In genomic region chr11:66639066-66639813, GRCh38 we compare ENCODE assay signal across 8 cellular contexts. TPM values are rescaled to one million over a fixed set of nuclear protein-coding genes. Genes with fewer than 3 reads are reported as not detected.
A peak's percentile ranks its signal among the peaks of the same experiment; 100 is the strongest.
DNase-seq lines count a peak whose midpoint lies in the region; ATAC-seq lines count a peak whose summit lies in the region.

No MANE protein-coding gene starts in this region.

- no peaks in the 10 kb centered on the region for H3K9me3 ChIP-seq in GM23248 (ENCODE audit: low read depth)
- no peaks in the 10 kb centered on the region for H3K9me3 ChIP-seq in endocrine pancreas (ENCODE audit: control insufficient read depth, low read length)

- 2 to 3% methylated on average over 27 of the region's 27 CpGs for WGBS in GM23248 (ENCODE audit: low coverage in 1 of 2, low lambda C conversion rate in 2 of 2, missing lambda C conversion rate in 2 of 2), 2 experiments

- peak; percentile 11 for DNase-seq in AG08395 (ENCODE audit: low spot score)
- DNase-seq in GM23248, result peak; percentile 80
- peak; percentile 33 for DNase-seq in SW480 (ENCODE audit: low spot score)
- peak; percentile 42 for DNase-seq in myocyte (ENCODE audit: low read depth)
- no peak for DNase-seq in GOT3 (lab: John Stamatoyannopoulos, UW)

- H3K9ac ChIP-seq in GM23248 (peak overlapping the region; percentile 94), endocrine pancreas (ENCODE audit: control insufficient read depth, insufficient read depth, low read length) (peak overlapping the region; percentile 96)

- H3K9me2 ChIP-seq in GM23248 (ENCODE audit: insufficient read depth), result no peaks in the 10 kb centered on the region

- H3K4me3 ChIP-seq in GM23248, result peak overlapping the region; percentile 87
- peak overlapping the region; percentile 87 for H3K4me3 ChIP-seq in endocrine pancreas (ENCODE audit: control insufficient read depth, insufficient read depth, low read length)

- H3K27ac ChIP-seq in GM23248, result peak overlapping the region; percentile 88

- peaks cover 96% of the 10 kb centered on the region for H3K79me2 ChIP-seq in GM23248 (ENCODE audit: insufficient read depth)

- peaks cover 62% of the 10 kb centered on the region for H3F3A ChIP-seq in GM23248 (ENCODE audit: insufficient read depth)

- H3K36me3 ChIP-seq in GM23248 (ENCODE audit: low read depth) (peaks cover 36% of the 10 kb centered on the region), endocrine pancreas (ENCODE audit: control insufficient read depth, insufficient read depth, low read length) (peaks cover 8% of the 10 kb centered on the region)

- H3K4me2 ChIP-seq in GM23248 (ENCODE audit: unreplicated experiment), result peak overlapping the region; percentile 100

- H3K27me3 ChIP-seq in GM23248 (replicated peaks; ENCODE audit: insufficient read depth) (no peaks in the 10 kb centered on the region), endocrine pancreas (ENCODE audit: control insufficient read depth, insufficient read depth, low read length) (no peaks in the 10 kb centered on the region)

- peaks cover 41% of the 10 kb centered on the region for H4K20me1 ChIP-seq in GM23248 (ENCODE audit: insufficient read depth)

- ATAC-seq in esophagus mucosa, result no peak
- no peak for ATAC-seq in GM19397 (IDR thresholded peaks at IDR 0.05; ENCODE audit: unreplicated experiment)

- in situ Hi-C loops in GM23248 (cut with MboI), result no loop called here

- H3K4me1 ChIP-seq in GM23248 (ENCODE audit: insufficient read depth) (peaks cover 44% of the 10 kb centered on the region), endocrine pancreas (ENCODE audit: control insufficient read depth, insufficient read depth, low read length) (peaks cover 32% of the 10 kb centered on the region)

- peak overlapping the region; percentile 15; the same call in 1 of the 2 replicates for H2AFZ ChIP-seq in GM23248

RNA-seq across cellular contexts. Expression of gene RBM4, which starts 0.7 kb away (rescaled TPM):
- total RNA-seq in GM23248 (2014; rRNA removed; shearing (Covaris generic)), result 79.0 and 81.4 TPM in 2 replicates
- 121 and 125 TPM in 2 replicates for polyA plus RNA-seq in GM23248 (2016; fragmentation: Nextera tagmentation; extraction: Ambion mirVana)
- total RNA-seq in myocyte (83.4 and 99.4 TPM in 2 replicates), esophagus mucosa (84.7 TPM)
- polyA plus RNA-seq in myocyte (2012), result 186 TPM

RNA-seq across cellular contexts. Expression of gene RBM14, which starts 22.8 kb away (rescaled TPM):
- 23.5 and 28.4 TPM in 2 replicates for total RNA-seq in GM23248 (2014; rRNA removed; shearing (Covaris generic))
- polyA plus RNA-seq in GM23248 (2016; fragmentation: Nextera tagmentation; extraction: Ambion mirVana), result 40.6 and 42.6 TPM in 2 replicates
- total RNA-seq in myocyte, result 28.6 and 35.8 TPM in 2 replicates
- polyA plus RNA-seq in myocyte (2012), result 27.7 TPM
- 36.8 TPM for total RNA-seq in esophagus mucosa

RNA-seq across cellular contexts. Expression of gene RBM4B, which starts 38.4 kb away (rescaled TPM):
- total RNA-seq in GM23248 (2014; rRNA removed; shearing (Covaris generic)), result 18.5 and 22.9 TPM in 2 replicates
- 23.2 and 23.4 TPM in 2 replicates for polyA plus RNA-seq in GM23248 (2016; fragmentation: Nextera tagmentation; extraction: Ambion mirVana)
- 21.2 and 22.5 TPM in 2 replicates for total RNA-seq in myocyte
- 26.0 TPM for polyA plus RNA-seq in myocyte (2012)
- total RNA-seq in esophagus mucosa, result 10.2 TPM

RNA-seq across cellular contexts. Expression of gene CCS, which starts 46.3 kb away (rescaled TPM):
- 28.0 and 29.5 TPM in 2 replicates for total RNA-seq in GM23248 (2014; rRNA removed; shearing (Covaris generic))
- 44.1 and 44.2 TPM in 2 replicates for polyA plus RNA-seq in GM23248 (2016; fragmentation: Nextera tagmentation; extraction: Ambion mirVana)
- total RNA-seq in myocyte (25.8 and 26.1 TPM in 2 replicates), esophagus mucosa (20.1 TPM)
- 44.3 TPM for polyA plus RNA-seq in myocyte (2012)

RNA-seq across cellular contexts. Expression of gene CCDC87, which starts 46.4 kb away (rescaled TPM):
- 0.11 and 0.13 TPM in 2 replicates for total RNA-seq in GM23248 (2014; rRNA removed; shearing (Covaris generic))
- 0.39 and 0.40 TPM in 2 replicates for polyA plus RNA-seq in GM23248 (2016; fragmentation: Nextera tagmentation; extraction: Ambion mirVana)
- total RNA-seq in myocyte, result 0.26 and 0.45 TPM in 2 replicates
- 0.62 TPM for polyA plus RNA-seq in myocyte (2012)
- 0.16 TPM for total RNA-seq in esophagus mucosa
